In genomic region chr17:34892864-34893263, GRCh38 we compare ENCODE assay signal across 10 cellular contexts.
DNase-seq lines count a peak whose midpoint lies in the region; ATAC-seq, FAIRE-seq and TF ChIP-seq lines count a peak whose summit lies in the region.
"Had no signal": no experiment of that assay in that cellular context is flagged by ENCODE, and none has a peak within 500 bp of the region (broad histone marks: within the 10 kb centered on the region; RNA-seq: fewer than 3 reads in every experiment).

No MANE protein-coding gene starts in this region.

- DNase-seq in Caki2 (ENCODE audit: low read depth) (peak; percentile 5), H54 (ENCODE audit: insufficient read length, low spot score) (peak; percentile 59), RKO (ENCODE audit: low spot score) (peak; percentile 1), foreskin fibroblast (peak in 1 of 2 donors; percentile 11), body of pancreas (no peak)
- no peak for DNase-seq in activated effector memory CD4-positive, alpha-beta T cell treated with Interleukin-2 at 50 U/mL for 16 hours

- H3K9me3 ChIP-seq in body of pancreas: no peaks in the 10 kb centered on the region

- intact Hi-C loops in body of pancreas (cut with DNase I): no loop called here

- FAIRE-seq in H54 (lab: Jason Lieb, UNC): no peak

- no peaks in the 10 kb centered on the region for H3K4me1 ChIP-seq in body of pancreas

- TF ChIP-seq CTCF in foreskin fibroblast (IDR thresholded peaks at IDR 0.05; ENCODE audit: low read depth, low read length): peak; percentile 45
- peak in 1 of 7 experiments; percentile 15 for TF ChIP-seq CTCF in body of pancreas (IDR thresholded peaks at IDR 0.05)

- in situ Hi-C loops in Caki2 (cut with HindIII; ENCODE audit: low pct_unique_long_range_greater_than_20kb, low sequenced_read_pairs): no loop called here

- no peaks in the 10 kb centered on the region for H3K27me3 ChIP-seq in body of pancreas

- H3K36me3 ChIP-seq in body of pancreas (replicated peaks in 1 of 2; ENCODE audit: insufficient read depth in 1 of 2, low read depth in 2 of 2): no peaks in the 10 kb centered on the region

- 15 to 32% methylated on average over 3 to 5 of the region's 6 CpGs for WGBS in body of pancreas, 2 donors

- H3K4me3 ChIP-seq in foreskin fibroblast (ENCODE audit: low read depth in 1 of 2, low read length in 2 of 2): no peak overlapping the region
- no peak overlapping the region for H3K4me3 ChIP-seq in body of pancreas

- TF ChIP-seq POLR2A in H54 (IDR thresholded peaks at IDR 0.05; ENCODE audit: low read depth, low read length) (no peak), body of pancreas (IDR thresholded peaks at IDR 0.05) (no peak)

- no peak overlapping the region for H3K27ac ChIP-seq in body of pancreas
- H3K27ac ChIP-seq: epithelial cell of prostate, KMS-11 had no signal

- ATAC-seq in GM18511 (IDR thresholded peaks at IDR 0.05; ENCODE audit: unreplicated experiment): no peak
- no peak for ATAC-seq in HG03196 (IDR thresholded peaks at IDR 0.05; ENCODE audit: unreplicated experiment)
- ATAC-seq in body of pancreas: no peak

Comparison
In these comparisons a context has a peak if more than half of its experiments do, and no peak if none do; other contexts are left out.
1. DNase-seq: peak in Caki2 (single experiment), H54 (single experiment) and RKO (single experiment); none in activated effector memory CD4-positive, alpha-beta T cell treated with Interleukin-2 at 50 U/mL for 16 hours (single experiment) and body of pancreas (0 of 4).